Comparison of ENCODE assay signal across 29 cellular contexts in the genomic region with DNA sequence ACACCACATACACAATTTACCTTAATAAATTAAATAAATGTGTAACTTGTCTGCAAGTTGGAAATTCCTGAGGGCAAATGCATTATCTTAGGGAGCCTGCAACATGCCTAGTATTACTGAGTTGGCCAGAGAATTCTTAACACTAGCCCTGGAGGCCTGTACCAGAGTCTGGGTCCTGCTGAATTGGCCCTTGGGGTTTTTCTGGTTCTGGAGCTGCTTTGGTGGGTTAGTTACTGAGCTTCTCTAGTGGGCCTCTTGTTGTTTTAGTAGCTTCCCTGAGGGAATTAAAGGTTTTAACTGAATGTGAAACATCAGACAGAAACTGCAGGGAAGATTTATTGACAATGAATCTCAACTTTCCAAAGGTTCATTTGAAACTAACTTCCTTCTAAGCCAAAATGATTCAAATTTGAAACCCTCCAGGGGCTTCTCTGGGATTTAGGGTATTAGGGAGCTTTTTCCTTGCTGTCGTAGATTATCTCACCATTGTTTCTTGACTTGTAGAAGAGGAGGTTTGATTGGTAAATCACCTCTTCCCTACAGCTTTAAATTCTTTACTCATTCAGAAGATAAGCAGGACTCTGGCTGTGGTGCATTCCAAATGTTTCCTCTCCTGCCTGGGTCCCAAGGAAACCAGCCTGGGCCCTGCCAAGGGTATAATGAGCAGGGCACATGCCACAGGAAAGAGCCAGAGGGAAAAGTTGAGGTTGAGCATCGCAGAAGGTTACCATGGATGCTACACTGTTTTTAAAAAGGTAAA.
DNase-seq lines count a peak whose midpoint lies in the region; ATAC-seq and TF ChIP-seq lines count a peak whose summit lies in the region.
"Had no signal": no experiment of that assay in that cellular context is flagged by ENCODE, and none has a peak within 500 bp of the region (broad histone marks: within the 10 kb centered on the region; RNA-seq: fewer than 3 reads in every experiment).

No MANE protein-coding gene starts in this region.

- TF ChIP-seq CTCF in mesothelial cell of epicardium (IDR thresholded peaks at IDR 0.05; ENCODE audit: unreplicated experiment): no peak
- no peak for TF ChIP-seq CTCF in CD14-positive monocyte (IDR thresholded peaks at IDR 0.05)

- no peak overlapping the region for H3K4me3 Mint-ChIP-seq in activated CD4-positive, alpha-beta T cell treated with anti-CD3 and anti-CD28 coated beads, Interleukin-2, amount 10 ng/mL, durations not matched to agents 24 days and 14 days
- no peak overlapping the region for H3K4me3 Mint-ChIP-seq in mesothelial cell of epicardium
- no peak overlapping the region for H3K4me3 Mint-ChIP-seq in CD14-positive monocyte
- H3K4me3 Mint-ChIP-seq: activated naive CD8-positive, alpha-beta T cell; CD4-positive, CD25-positive, alpha-beta regulatory T cell; naive B cell; stimulated activated effector memory CD8-positive, alpha-beta T cell treated with anti-CD3 and anti-CD28 coated beads, Interleukin-12 subunit alpha, Interleukin-12 subunit beta, amount 100 ng/mL, for 72 hours had no signal

- H3K9me3 Mint-ChIP-seq in activated CD4-positive, alpha-beta T cell treated with anti-CD3 and anti-CD28 coated beads, Interleukin-2, amount 10 ng/mL, durations not matched to agents 24 days and 14 days: no peaks in the 10 kb centered on the region
- no peaks in the 10 kb centered on the region for H3K9me3 Mint-ChIP-seq in mesothelial cell of epicardium
- no peaks in the 10 kb centered on the region for H3K9me3 Mint-ChIP-seq in CD14-positive monocyte
- H3K9me3 Mint-ChIP-seq: activated T-helper 2 cell treated with anti-CD3 and anti-CD28 coated beads, Interferon-gamma antibody, Interleukin-2, Interleukin-4, amounts not matched to agents 10 μg/mL and 5 μg/mL and 100 μg/mL, durations not matched to agents 14 hours and 24 hours and 36 hours; CD4-positive, CD25-positive, alpha-beta regulatory T cell; stimulated activated effector memory CD8-positive, alpha-beta T cell treated with anti-CD3 and anti-CD28 coated beads, Interleukin-12 subunit alpha, Interleukin-12 subunit beta, amount 100 ng/mL, for 72 hours had no signal

- ATAC-seq in GM21528 (IDR thresholded peaks at IDR 0.05; ENCODE audit: low FRiP score, unreplicated experiment) (no peak), HG02571 (IDR thresholded peaks at IDR 0.05; ENCODE audit: unreplicated experiment) (no peak)
- ATAC-seq: left ventricle myocardium superior; stimulated activated effector memory CD8-positive, alpha-beta T cell treated with anti-CD3 and anti-CD28 coated beads, Interleukin-12 subunit alpha, Interleukin-12 subunit beta, amount 100 ng/mL, for 72 hours had no signal

- H3K36me3 Mint-ChIP-seq in activated CD4-positive, alpha-beta T cell treated with anti-CD3 and anti-CD28 coated beads, Interleukin-2, amount 10 ng/mL, durations not matched to agents 24 days and 14 days (ENCODE audit: low read depth): no peaks in the 10 kb centered on the region
- H3K36me3 Mint-ChIP-seq in mesothelial cell of epicardium (no peaks in the 10 kb centered on the region), CD14-positive monocyte (no peaks in the 10 kb centered on the region)
- H3K36me3 Mint-ChIP-seq: CD4-positive, CD25-positive, alpha-beta regulatory T cell; naive B cell; stimulated activated effector memory CD8-positive, alpha-beta T cell treated with anti-CD3 and anti-CD28 coated beads, Interleukin-12 subunit alpha, Interleukin-12 subunit beta, amount 100 ng/mL, for 72 hours had no signal

- H3K4me1 Mint-ChIP-seq in activated CD4-positive, alpha-beta T cell treated with anti-CD3 and anti-CD28 coated beads, Interleukin-2, amount 10 ng/mL, durations not matched to agents 24 days and 14 days: no peaks in the 10 kb centered on the region
- H3K4me1 Mint-ChIP-seq in mesothelial cell of epicardium: peaks cover 37% of the 10 kb centered on the region
- H3K4me1 Mint-ChIP-seq in CD14-positive monocyte: no peaks in the 10 kb centered on the region
- H3K4me1 Mint-ChIP-seq: CD4-positive, CD25-positive, alpha-beta regulatory T cell; naive B cell; stimulated activated effector memory CD8-positive, alpha-beta T cell treated with anti-CD3 and anti-CD28 coated beads, Interleukin-12 subunit alpha, Interleukin-12 subunit beta, amount 100 ng/mL, for 72 hours had no signal

- H3K27ac Mint-ChIP-seq in activated CD4-positive, alpha-beta T cell treated with anti-CD3 and anti-CD28 coated beads, Interleukin-2, amount 10 ng/mL, durations not matched to agents 24 days and 14 days: no peak overlapping the region
- peak overlapping the region; percentile 90 for H3K27ac Mint-ChIP-seq in mesothelial cell of epicardium
- H3K27ac Mint-ChIP-seq in CD14-positive monocyte: no peak overlapping the region
- H3K27ac Mint-ChIP-seq: activated naive CD8-positive, alpha-beta T cell; activated T-helper 2 cell treated with anti-CD3 and anti-CD28 coated beads, Interferon-gamma antibody, Interleukin-2, Interleukin-4, amounts not matched to agents 10 μg/mL and 5 μg/mL and 100 μg/mL, durations not matched to agents 14 hours and 24 hours and 36 hours; CD4-positive, CD25-positive, alpha-beta regulatory T cell; naive B cell; stimulated activated effector memory CD8-positive, alpha-beta T cell treated with anti-CD3 and anti-CD28 coated beads, Interleukin-12 subunit alpha, Interleukin-12 subunit beta, amount 100 ng/mL, for 72 hours had no signal

- peaks cover 3% of the 10 kb centered on the region for H3K27me3 Mint-ChIP-seq in activated CD4-positive, alpha-beta T cell treated with anti-CD3 and anti-CD28 coated beads, Interleukin-2, amount 10 ng/mL, durations not matched to agents 24 days and 14 days
- H3K27me3 Mint-ChIP-seq in mesothelial cell of epicardium (ENCODE audit: low read depth) (no peaks in the 10 kb centered on the region), CD14-positive monocyte (ENCODE audit: low read depth in 3 of 3) (peaks cover 0 to 1% (median 0%) of the 10 kb centered on the region in 3 donors)

- intact Hi-C loops in activated CD4-positive, alpha-beta T cell treated with anti-CD3 and anti-CD28 coated beads, Interleukin-2, amount 10 ng/mL, durations not matched to agents 24 days and 14 days (cut with micrococcal nuclease): no loop called here
- intact Hi-C loops in CD14-positive monocyte (cut with micrococcal nuclease): no loop called here

- DNase-seq in activated CD4-positive, alpha-beta T cell treated with anti-CD3 and anti-CD28 coated beads, Interleukin-2, amount 10 ng/mL, durations not matched to agents 24 days and 14 days: peak; percentile 34
- DNase-seq in activated CD4-positive, alpha-beta T cell treated with anti-CD3 and anti-CD28 coated beads, Interleukin-2, amount 50 U/mL, for 4 hours: no peak
- DNase-seq in ecto neural progenitor cell (ENCODE audit: low spot score) (peak; percentile 55), mesothelial cell of epicardium (ENCODE audit: low spot score in 2 of 2, unreplicated experiment in 2 of 2) (no peak), CD14-positive monocyte (ENCODE audit: low spot score) (no peak), T-helper 9 cell (no peak)
- DNase-seq: 8988T; CD4-positive, CD25-positive, alpha-beta regulatory T cell; effector CD4-positive, alpha-beta T cell; glutamatergic neuron; KG1; left ventricle myocardium superior; midbrain; naive B cell; NCI-H1417 treated with DMSO at 0.1 percent for 48 hours; NCI-H2029 treated with DMSO at 0.1 percent for 48 hours; NCI-H2227 treated with DMSO at 0.1 percent for 48 hours; NCI-H69; nucleus accumbens; PC-9; Right ventricle myocardium superior; stimulated activated CD4-positive, alpha-beta T cell treated with anti-CD3 and anti-CD28 coated beads, Interleukin-15, amount 100 ng/mL, for 24 hours; T-helper 2 cell; transverse colon had no signal

Comparison
In these comparisons a context has a peak if more than half of its experiments do, and no peak if none do; other contexts are left out.
1. DNase-seq: peak in activated CD4-positive, alpha-beta T cell treated with anti-CD3 and anti-CD28 coated beads, Interleukin-2, amount 10 ng/mL, durations not matched to agents 24 days and 14 days (single experiment) and ecto neural progenitor cell (single experiment); none in activated CD4-positive, alpha-beta T cell treated with anti-CD3 and anti-CD28 coated beads, Interleukin-2, amount 50 U/mL, for 4 hours (0 of 2), mesothelial cell of epicardium (0 of 2), CD14-positive monocyte (single experiment) and T-helper 9 cell (single experiment).